In the genomic region with DNA sequence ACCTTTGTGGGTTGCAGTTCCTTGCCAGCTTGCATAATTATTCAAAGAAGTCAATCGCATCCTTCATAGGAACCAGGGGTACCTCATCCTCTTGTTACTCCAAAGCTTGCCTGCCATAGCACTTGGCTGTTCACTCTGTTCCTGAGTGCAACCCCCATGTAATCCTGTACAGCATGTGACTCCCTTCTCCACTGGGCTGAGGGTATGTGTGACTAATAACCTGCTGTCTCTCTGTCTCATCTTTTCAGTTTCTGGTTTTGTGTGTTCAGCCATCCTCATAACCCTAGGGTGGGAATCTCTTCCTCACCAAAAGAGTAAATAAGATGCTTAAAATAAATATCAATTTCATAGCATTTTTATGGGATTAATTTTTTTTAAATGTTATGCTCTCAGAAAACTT, we compare ENCODE assay signal across 20 cellular contexts.
DNase-seq lines count a peak whose midpoint lies in the region; ATAC-seq, FAIRE-seq and TF ChIP-seq lines count a peak whose summit lies in the region.
"Had no signal": no experiment of that assay in that cellular context is flagged by ENCODE, and none has a peak within 500 bp of the region (broad histone marks: within the 10 kb centered on the region; RNA-seq: fewer than 3 reads in every experiment).

No MANE protein-coding gene starts in this region.

- TF ChIP-seq POLR2A in GM12878 (IDR thresholded peaks at IDR 0.05; ENCODE audit: low read depth, low read length) = no peak

- H3K4me1 ChIP-seq in GM12878 (ENCODE audit: control insufficient read depth, insufficient read depth, low read length) (no peaks in the 10 kb centered on the region), SJCRH30 (0 out of 2 replicates have a peak, but pooled peaks cover 3% of the 10 kb centered on the region)
- H3K4me1 ChIP-seq: BLaER1 had no signal

- no peak overlapping the region for H3K4me2 ChIP-seq in GM12878 (ENCODE audit: control insufficient read depth, insufficient read depth)
- H3K4me2 ChIP-seq: BLaER1 had no signal

- no peaks in the 10 kb centered on the region for H3K4me1 Mint-ChIP-seq in immature natural killer cell
- H3K4me1 Mint-ChIP-seq: T-helper 17 cell had no signal

- POLR2A ChIA-PET in GM12878 (lab: Charles Lee) = no interaction called here

- H3K27me3 ChIP-seq in GM12878 (replicated peaks in 1 of 2; ENCODE audit: control insufficient read depth in 2 of 2, insufficient read depth in 2 of 2, low read length in 1 of 2) (no peaks in the 10 kb centered on the region), SJCRH30 (no peaks in the 10 kb centered on the region; the same call in 1 of the 2 replicates)
- H3K27me3 ChIP-seq: BLaER1 had no signal

- in situ Hi-C loops in GM12878 (cut with MboI) = no loop called here

- H2AFZ ChIP-seq in GM12878 (ENCODE audit: control insufficient read depth, low read depth, low read length) = no peak overlapping the region
- H2AFZ ChIP-seq: GM23248 had no signal

- no peak overlapping the region for H3K27ac Mint-ChIP-seq in immature natural killer cell
- H3K27ac Mint-ChIP-seq: T-helper 17 cell had no signal

- TF ChIP-seq CTCF in GM12878 (IDR thresholded peaks at IDR 0.05 in 2 of 3, conservative IDR thresholded peaks at IDR 0.05 in 1 of 3; ENCODE audit: control insufficient read depth in 2 of 3, extremely low read depth in 1 of 3, insufficient read depth in 1 of 3, low read depth in 3 of 3, low read length in 3 of 3) = no peak

- WGBS in GM12878 (ENCODE audit: insufficient coverage, insufficient replicate concordance, low lambda C conversion rate, missing lambda C conversion rate) = 36% methylated on average over 1 of the region's 1 CpG

- ATAC-seq in GM18870 (IDR thresholded peaks at IDR 0.05; ENCODE audit: unreplicated experiment) = peak; percentile 54
- ATAC-seq in HG02884 (IDR thresholded peaks at IDR 0.05; ENCODE audit: unreplicated experiment) = peak; percentile 85
- ATAC-seq in GM12878 = peak; percentile 30; the same call in 1 of the 3 replicates
- ATAC-seq: HCT116, T-helper 17 cell had no signal

- peaks cover 1 to 18% (median 8%) of the 10 kb centered on the region in 3 donors for H3K27me3 Mint-ChIP-seq in immature natural killer cell (ENCODE audit: low read depth in 3 of 3)

- H3K27ac ChIP-seq in GM12878 (ENCODE audit: control insufficient read depth, insufficient read depth) (no peak overlapping the region), SJCRH30 (no peak overlapping the region)
- H3K27ac ChIP-seq: BLaER1, GM23248 had no signal

- SMC1A ChIA-PET in GM12878 (lab: Charles Lee; ENCODE audit: uncharacterized antibody, unreplicated experiment) = no interaction called here

- intact Hi-C loops in GM12878 (cut with micrococcal nuclease; ENCODE audit: unreplicated experiment) = no loop called here

- TF ChIP-seq RAD21 in GM12878 (IDR thresholded peaks at IDR 0.05; ENCODE audit: insufficient read depth, low read depth, low read length) = no peak

- RAD21 ChIA-PET in GM12878 (lab: Charles Lee; ENCODE audit: unreplicated experiment) = no interaction called here

- no peaks in the 10 kb centered on the region for H3K79me2 ChIP-seq in GM12878 (ENCODE audit: control insufficient read depth, insufficient read depth, low read length)

- DNase-seq in COLO829 (ENCODE audit: low spot score) (peak; percentile 3), GM12878 (ENCODE audit: low read depth, low spot score) (no peak), NCI-H146 treated with DMSO at 0.1 percent for 48 hours (lab: John Stamatoyannopoulos, UW; ENCODE audit: unreplicated experiment) (no peak), SJCRH30 (no peak), immature natural killer cell (no peak)
- no peak for DNase-seq in stimulated activated CD4-positive, alpha-beta T cell treated with anti-CD3 and anti-CD28 coated beads, Interleukin-1b, Interleukin-23, amount 100 ng/mL, for 48 hours
- DNase-seq: 8988T, GM23248, NCI-H1048, NCI-H1694, NCI-H446 treated with DMSO at 0.1 percent for 48 hours, NCI-H82, SHP77, T-helper 17 cell had no signal

- H4K20me1 ChIP-seq in GM12878 (ENCODE audit: control insufficient read depth, insufficient read depth) = no peaks in the 10 kb centered on the region
- H4K20me1 ChIP-seq: BLaER1 had no signal

- no peak for TF ChIP-seq EP300 in GM12878 (IDR thresholded peaks at IDR 0.05; ENCODE audit: borderline replicate concordance in 1 of 2, control insufficient read depth in 1 of 2, low read depth in 2 of 2, low read length in 2 of 2)

- no peaks in the 10 kb centered on the region for H3K9me3 ChIP-seq in GM12878 (replicated peaks; ENCODE audit: control insufficient read depth, insufficient read depth, low read length)
- H3K9me3 ChIP-seq in SJCRH30 (replicated peaks) = no peaks in the 10 kb centered on the region
- H3K9me3 ChIP-seq: BLaER1 had no signal

- CTCF ChIA-PET in GM12878 (lab: Yijun Ruan, JAX) = no interaction called here

- no peak for FAIRE-seq in GM12878 (lab: Jason Lieb, UNC)
- FAIRE-seq: GM12891, RCC 7860 had no signal

- no peak overlapping the region for H3K9ac ChIP-seq in GM12878 (ENCODE audit: control insufficient read depth, insufficient read depth, low read length)
- H3K9ac ChIP-seq: BLaER1, GM23248 had no signal

- BruUV-seq in GM12878 (replicated peaks; lab: Mats Ljungman, UMichigan) = no TSS peak

- no peak overlapping the region for H3K4me3 ChIP-seq in GM12878
- no peak overlapping the region for H3K4me3 ChIP-seq in SJCRH30
- H3K4me3 ChIP-seq: BLaER1, GM23248 had no signal

- no peaks in the 10 kb centered on the region for H3K36me3 ChIP-seq in GM12878 (ENCODE audit: control insufficient read depth in 2 of 2, insufficient read depth in 2 of 2, low read length in 1 of 2)
- no peaks in the 10 kb centered on the region for H3K36me3 ChIP-seq in SJCRH30
- H3K36me3 ChIP-seq: BLaER1 had no signal

- no peaks in the 10 kb centered on the region for H3K36me3 Mint-ChIP-seq in immature natural killer cell

- H3K9me3 Mint-ChIP-seq in immature natural killer cell = no peaks in the 10 kb centered on the region

- H3K4me3 Mint-ChIP-seq in immature natural killer cell = no peak overlapping the region
- H3K4me3 Mint-ChIP-seq: T-helper 17 cell had no signal

TF ChIP-seq in GM12878, 131 proteins besides CTCF, POLR2A, EP300 and RAD21 (continues in another document):
- no peak for TF ChIP-seq SMARCA5 (IDR thresholded peaks at IDR 0.05)
- no peak for TF ChIP-seq JUNB (IDR thresholded peaks at IDR 0.05)
- TF ChIP-seq, protein P1, sequence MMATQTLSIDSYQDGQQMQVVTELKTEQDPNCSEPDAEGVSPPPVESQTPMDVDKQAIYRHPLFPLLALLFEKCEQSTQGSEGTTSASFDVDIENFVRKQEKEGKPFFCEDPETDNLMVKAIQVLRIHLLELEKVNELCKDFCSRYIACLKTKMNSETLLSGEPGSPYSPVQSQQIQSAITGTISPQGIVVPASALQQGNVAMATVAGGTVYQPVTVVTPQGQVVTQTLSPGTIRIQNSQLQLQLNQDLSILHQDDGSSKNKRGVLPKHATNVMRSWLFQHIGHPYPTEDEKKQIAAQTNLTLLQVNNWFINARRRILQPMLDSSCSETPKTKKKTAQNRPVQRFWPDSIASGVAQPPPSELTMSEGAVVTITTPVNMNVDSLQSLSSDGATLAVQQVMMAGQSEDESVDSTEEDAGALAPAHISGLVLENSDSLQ (IDR thresholded peaks at IDR 0.05) = no peak
- TF ChIP-seq CUX1 (IDR thresholded peaks at IDR 0.05; ENCODE audit: insufficient replicate concordance, low read depth, low read length) = no peak
- no peak for TF ChIP-seq MLLT1 (IDR thresholded peaks at IDR 0.05)
- no peak for TF ChIP-seq CHD4 (IDR thresholded peaks at IDR 0.05)
- no peak for TF ChIP-seq BHLHE40 (IDR thresholded peaks at IDR 0.05; ENCODE audit: borderline replicate concordance in 1 of 2, low read depth in 2 of 2, low read length in 1 of 2)

Comparison
In these comparisons a context has a peak if more than half of its experiments do, and no peak if none do; other contexts are left out.
1. ATAC-seq: peak in every context shown above with its lines; median percentile 85 in HG02884; 54 in GM18870; 30 in GM12878.